Comparison of ENCODE assay signal across 1 cellular context in the genomic region with DNA sequence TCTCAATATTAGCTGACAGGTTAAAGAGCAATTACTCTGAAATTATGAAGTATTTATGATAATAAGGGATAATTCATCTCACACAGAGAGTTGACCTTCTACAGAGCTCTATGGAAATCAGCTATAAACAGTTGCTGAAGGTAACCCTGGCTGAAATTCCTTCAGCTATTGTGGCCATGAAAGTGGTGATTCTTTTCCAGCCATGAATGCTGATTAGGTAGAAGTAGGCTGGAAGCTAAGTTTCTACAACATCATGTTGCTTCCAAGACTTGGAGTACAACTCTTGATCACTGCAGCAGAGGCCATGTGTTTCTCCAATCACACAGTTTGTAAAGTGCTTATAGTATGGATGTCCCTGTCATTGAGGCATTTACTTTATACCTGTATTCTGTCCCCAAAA.
TF ChIP-seq lines count a peak whose summit lies in the region.

No MANE protein-coding gene starts in this region.

TF ChIP-seq in H1, 55 proteins besides CTCF, POLR2A, EP300 and RAD21 (continued from another document):
- TF ChIP-seq, protein P1, sequence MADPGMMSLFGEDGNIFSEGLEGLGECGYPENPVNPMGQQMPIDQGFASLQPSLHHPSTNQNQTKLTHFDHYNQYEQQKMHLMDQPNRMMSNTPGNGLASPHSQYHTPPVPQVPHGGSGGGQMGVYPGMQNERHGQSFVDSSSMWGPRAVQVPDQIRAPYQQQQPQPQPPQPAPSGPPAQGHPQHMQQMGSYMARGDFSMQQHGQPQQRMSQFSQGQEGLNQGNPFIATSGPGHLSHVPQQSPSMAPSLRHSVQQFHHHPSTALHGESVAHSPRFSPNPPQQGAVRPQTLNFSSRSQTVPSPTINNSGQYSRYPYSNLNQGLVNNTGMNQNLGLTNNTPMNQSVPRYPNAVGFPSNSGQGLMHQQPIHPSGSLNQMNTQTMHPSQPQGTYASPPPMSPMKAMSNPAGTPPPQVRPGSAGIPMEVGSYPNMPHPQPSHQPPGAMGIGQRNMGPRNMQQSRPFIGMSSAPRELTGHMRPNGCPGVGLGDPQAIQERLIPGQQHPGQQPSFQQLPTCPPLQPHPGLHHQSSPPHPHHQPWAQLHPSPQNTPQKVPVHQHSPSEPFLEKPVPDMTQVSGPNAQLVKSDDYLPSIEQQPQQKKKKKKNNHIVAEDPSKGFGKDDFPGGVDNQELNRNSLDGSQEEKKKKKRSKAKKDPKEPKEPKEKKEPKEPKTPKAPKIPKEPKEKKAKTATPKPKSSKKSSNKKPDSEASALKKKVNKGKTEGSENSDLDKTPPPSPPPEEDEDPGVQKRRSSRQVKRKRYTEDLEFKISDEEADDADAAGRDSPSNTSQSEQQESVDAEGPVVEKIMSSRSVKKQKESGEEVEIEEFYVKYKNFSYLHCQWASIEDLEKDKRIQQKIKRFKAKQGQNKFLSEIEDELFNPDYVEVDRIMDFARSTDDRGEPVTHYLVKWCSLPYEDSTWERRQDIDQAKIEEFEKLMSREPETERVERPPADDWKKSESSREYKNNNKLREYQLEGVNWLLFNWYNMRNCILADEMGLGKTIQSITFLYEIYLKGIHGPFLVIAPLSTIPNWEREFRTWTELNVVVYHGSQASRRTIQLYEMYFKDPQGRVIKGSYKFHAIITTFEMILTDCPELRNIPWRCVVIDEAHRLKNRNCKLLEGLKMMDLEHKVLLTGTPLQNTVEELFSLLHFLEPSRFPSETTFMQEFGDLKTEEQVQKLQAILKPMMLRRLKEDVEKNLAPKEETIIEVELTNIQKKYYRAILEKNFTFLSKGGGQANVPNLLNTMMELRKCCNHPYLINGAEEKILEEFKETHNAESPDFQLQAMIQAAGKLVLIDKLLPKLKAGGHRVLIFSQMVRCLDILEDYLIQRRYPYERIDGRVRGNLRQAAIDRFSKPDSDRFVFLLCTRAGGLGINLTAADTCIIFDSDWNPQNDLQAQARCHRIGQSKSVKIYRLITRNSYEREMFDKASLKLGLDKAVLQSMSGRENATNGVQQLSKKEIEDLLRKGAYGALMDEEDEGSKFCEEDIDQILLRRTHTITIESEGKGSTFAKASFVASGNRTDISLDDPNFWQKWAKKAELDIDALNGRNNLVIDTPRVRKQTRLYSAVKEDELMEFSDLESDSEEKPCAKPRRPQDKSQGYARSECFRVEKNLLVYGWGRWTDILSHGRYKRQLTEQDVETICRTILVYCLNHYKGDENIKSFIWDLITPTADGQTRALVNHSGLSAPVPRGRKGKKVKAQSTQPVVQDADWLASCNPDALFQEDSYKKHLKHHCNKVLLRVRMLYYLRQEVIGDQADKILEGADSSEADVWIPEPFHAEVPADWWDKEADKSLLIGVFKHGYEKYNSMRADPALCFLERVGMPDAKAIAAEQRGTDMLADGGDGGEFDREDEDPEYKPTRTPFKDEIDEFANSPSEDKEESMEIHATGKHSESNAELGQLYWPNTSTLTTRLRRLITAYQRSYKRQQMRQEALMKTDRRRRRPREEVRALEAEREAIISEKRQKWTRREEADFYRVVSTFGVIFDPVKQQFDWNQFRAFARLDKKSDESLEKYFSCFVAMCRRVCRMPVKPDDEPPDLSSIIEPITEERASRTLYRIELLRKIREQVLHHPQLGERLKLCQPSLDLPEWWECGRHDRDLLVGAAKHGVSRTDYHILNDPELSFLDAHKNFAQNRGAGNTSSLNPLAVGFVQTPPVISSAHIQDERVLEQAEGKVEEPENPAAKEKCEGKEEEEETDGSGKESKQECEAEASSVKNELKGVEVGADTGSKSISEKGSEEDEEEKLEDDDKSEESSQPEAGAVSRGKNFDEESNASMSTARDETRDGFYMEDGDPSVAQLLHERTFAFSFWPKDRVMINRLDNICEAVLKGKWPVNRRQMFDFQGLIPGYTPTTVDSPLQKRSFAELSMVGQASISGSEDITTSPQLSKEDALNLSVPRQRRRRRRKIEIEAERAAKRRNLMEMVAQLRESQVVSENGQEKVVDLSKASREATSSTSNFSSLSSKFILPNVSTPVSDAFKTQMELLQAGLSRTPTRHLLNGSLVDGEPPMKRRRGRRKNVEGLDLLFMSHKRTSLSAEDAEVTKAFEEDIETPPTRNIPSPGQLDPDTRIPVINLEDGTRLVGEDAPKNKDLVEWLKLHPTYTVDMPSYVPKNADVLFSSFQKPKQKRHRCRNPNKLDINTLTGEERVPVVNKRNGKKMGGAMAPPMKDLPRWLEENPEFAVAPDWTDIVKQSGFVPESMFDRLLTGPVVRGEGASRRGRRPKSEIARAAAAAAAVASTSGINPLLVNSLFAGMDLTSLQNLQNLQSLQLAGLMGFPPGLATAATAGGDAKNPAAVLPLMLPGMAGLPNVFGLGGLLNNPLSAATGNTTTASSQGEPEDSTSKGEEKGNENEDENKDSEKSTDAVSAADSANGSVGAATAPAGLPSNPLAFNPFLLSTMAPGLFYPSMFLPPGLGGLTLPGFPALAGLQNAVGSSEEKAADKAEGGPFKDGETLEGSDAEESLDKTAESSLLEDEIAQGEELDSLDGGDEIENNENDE (IDR thresholded peaks at IDR 0.05; ENCODE audit: insufficient replicate concordance, low read length) = no peak
- TF ChIP-seq, protein P2, sequence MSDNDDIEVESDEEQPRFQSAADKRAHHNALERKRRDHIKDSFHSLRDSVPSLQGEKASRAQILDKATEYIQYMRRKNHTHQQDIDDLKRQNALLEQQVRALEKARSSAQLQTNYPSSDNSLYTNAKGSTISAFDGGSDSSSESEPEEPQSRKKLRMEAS (IDR thresholded peaks at IDR 0.05) = no peak
- TF ChIP-seq TBP (IDR thresholded peaks at IDR 0.05; ENCODE audit: low read depth, low read length) = no peak
- TF ChIP-seq, protein P3, sequence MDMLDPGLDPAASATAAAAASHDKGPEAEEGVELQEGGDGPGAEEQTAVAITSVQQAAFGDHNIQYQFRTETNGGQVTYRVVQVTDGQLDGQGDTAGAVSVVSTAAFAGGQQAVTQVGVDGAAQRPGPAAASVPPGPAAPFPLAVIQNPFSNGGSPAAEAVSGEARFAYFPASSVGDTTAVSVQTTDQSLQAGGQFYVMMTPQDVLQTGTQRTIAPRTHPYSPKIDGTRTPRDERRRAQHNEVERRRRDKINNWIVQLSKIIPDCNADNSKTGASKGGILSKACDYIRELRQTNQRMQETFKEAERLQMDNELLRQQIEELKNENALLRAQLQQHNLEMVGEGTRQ (IDR thresholded peaks at IDR 0.05; ENCODE audit: low read length) = no peak
- no peak for TF ChIP-seq SP1 (IDR thresholded peaks at IDR 0.05; ENCODE audit: low read depth, low read length)
- TF ChIP-seq CREB1 (IDR thresholded peaks at IDR 0.05) = no peak
- no peak for TF ChIP-seq BRCA1 (IDR thresholded peaks at IDR 0.05; ENCODE audit: low read depth, low read length)
- TF ChIP-seq BACH1 (IDR thresholded peaks at IDR 0.05; ENCODE audit: low read length) = no peak
- no peak for TF ChIP-seq NRF1 (IDR thresholded peaks at IDR 0.05; ENCODE audit: low read depth, low read length)
- no peak for TF ChIP-seq BCL11A (IDR thresholded peaks at IDR 0.05; ENCODE audit: low read depth in 2 of 2, low read length in 2 of 2)
- no peak for TF ChIP-seq POU5F1 (IDR thresholded peaks at IDR 0.05; ENCODE audit: low read depth, low read length)
- no peak for TF ChIP-seq CEBPB (IDR thresholded peaks at IDR 0.05; ENCODE audit: low read depth, low read length)
- no peak for TF ChIP-seq RBBP5 (IDR thresholded peaks at IDR 0.05; ENCODE audit: borderline replicate concordance, low read depth, low read length)
- TF ChIP-seq SAP30 (IDR thresholded peaks at IDR 0.05; ENCODE audit: insufficient read depth, insufficient replicate concordance, low read length) = no peak
- no peak for TF ChIP-seq SUZ12 (IDR thresholded peaks at IDR 0.05; ENCODE audit: low read length)
